ENCODE assay signal across 19 cellular contexts in genomic region chr5:78286288-78286687, GRCh38. TPM values are rescaled to one million over a fixed set of nuclear protein-coding genes. Genes with fewer than 3 reads are reported as not detected.
DNase-seq lines count a peak whose midpoint lies in the region; ATAC-seq and TF ChIP-seq lines count a peak whose summit lies in the region.
"Had no signal": no experiment of that assay in that cellular context is flagged by ENCODE, and none has a peak within 500 bp of the region (broad histone marks: within the 10 kb centered on the region; RNA-seq: fewer than 3 reads in every experiment).

No MANE protein-coding gene starts in this region.

- H3K27me3 Mint-ChIP-seq in activated naive CD8-positive, alpha-beta T cell treated with anti-CD3 and anti-CD28 coated beads, Interleukin-2, amount 10 ng/mL, durations not matched to agents 7 days and 5 days: no peaks in the 10 kb centered on the region
- H3K27me3 Mint-ChIP-seq in activated naive CD8-positive, alpha-beta T cell treated with anti-CD3 and anti-CD28 coated beads for 36 hours: no peaks in the 10 kb centered on the region
- H3K27me3 Mint-ChIP-seq: CD4-positive, alpha-beta T cell had no signal

- no peaks in the 10 kb centered on the region for H3K27me3 ChIP-seq in testis
- H3K27me3 ChIP-seq: BE2C had no signal

- 42 to 91% methylated on average over 1 of the region's 1 CpG for WGBS in testis, 2 donors

- H3K27ac ChIP-seq in testis: no peak overlapping the region

- peaks cover 29% of the 10 kb centered on the region for H3K4me1 Mint-ChIP-seq in activated naive CD8-positive, alpha-beta T cell treated with anti-CD3 and anti-CD28 coated beads, Interleukin-2, amount 10 ng/mL, durations not matched to agents 7 days and 5 days
- peaks cover 46% of the 10 kb centered on the region for H3K4me1 Mint-ChIP-seq in activated naive CD8-positive, alpha-beta T cell treated with anti-CD3 and anti-CD28 coated beads for 36 hours

- peak overlapping the region; percentile 50 for H3K27ac Mint-ChIP-seq in activated naive CD8-positive, alpha-beta T cell treated with anti-CD3 and anti-CD28 coated beads, Interleukin-2, amount 10 ng/mL, durations not matched to agents 7 days and 5 days
- H3K27ac Mint-ChIP-seq in activated naive CD8-positive, alpha-beta T cell treated with anti-CD3 and anti-CD28 coated beads for 36 hours: no peak overlapping the region
- H3K27ac Mint-ChIP-seq: CD4-positive, alpha-beta T cell had no signal

- peak overlapping the region; percentile 33 for H3K4me3 Mint-ChIP-seq in activated naive CD8-positive, alpha-beta T cell treated with anti-CD3 and anti-CD28 coated beads, Interleukin-2, amount 10 ng/mL, durations not matched to agents 7 days and 5 days
- H3K4me3 Mint-ChIP-seq in activated naive CD8-positive, alpha-beta T cell treated with anti-CD3 and anti-CD28 coated beads for 36 hours: no peak overlapping the region
- H3K4me3 Mint-ChIP-seq: CD4-positive, alpha-beta T cell had no signal

- H3K9me3 Mint-ChIP-seq in activated naive CD8-positive, alpha-beta T cell treated with anti-CD3 and anti-CD28 coated beads, Interleukin-2, amount 10 ng/mL, durations not matched to agents 7 days and 5 days: no peaks in the 10 kb centered on the region
- H3K9me3 Mint-ChIP-seq in activated naive CD8-positive, alpha-beta T cell treated with anti-CD3 and anti-CD28 coated beads for 36 hours: peaks cover 3% of the 10 kb centered on the region
- H3K9me3 Mint-ChIP-seq: CD4-positive, alpha-beta T cell had no signal

- H3K4me1 ChIP-seq in testis: peaks cover 6% of the 10 kb centered on the region
- H3K4me1 ChIP-seq: Caco-2 had no signal

- intact Hi-C loops in testis (cut with DNase I; ENCODE audit: low total_unique reads): no loop called here

- no peak for TF ChIP-seq CTCF in epithelial cell of esophagus (IDR thresholded peaks at IDR 0.05; ENCODE audit: insufficient read depth, low read depth, low read length, missing control alignments)
- TF ChIP-seq CTCF in testis (IDR thresholded peaks at IDR 0.05): no peak

- no peaks in the 10 kb centered on the region for H3K9me3 ChIP-seq in testis
- H3K9me3 ChIP-seq: BE2C, Caco-2, HAP-1 had no signal

- ATAC-seq in activated naive CD8-positive, alpha-beta T cell treated with anti-CD3 and anti-CD28 coated beads, Interleukin-2, amount 10 ng/mL, durations not matched to agents 7 days and 5 days (ENCODE audit: low read depth): peak; percentile 78
- no peak for ATAC-seq in GM18505 (IDR thresholded peaks at IDR 0.05; ENCODE audit: unreplicated experiment)
- ATAC-seq: Right ventricle myocardium inferior had no signal

- no peak for DNase-seq in activated naive CD8-positive, alpha-beta T cell treated with anti-CD3 and anti-CD28 coated beads, Interleukin-2, amount 10 ng/mL, durations not matched to agents 7 days and 5 days
- no peak for DNase-seq in activated naive CD8-positive, alpha-beta T cell treated with anti-CD3 and anti-CD28 coated beads for 36 hours
- peak; percentile 12 for DNase-seq in UCSD-AML1 (lab: John Stamatoyannopoulos, UW; ENCODE audit: unreplicated experiment)
- DNase-seq in epithelial cell of esophagus (ENCODE audit: low read depth): peak; percentile 35
- no peak for DNase-seq in hypothalamus (lab: John Stamatoyannopoulos, UW)
- no peak for DNase-seq in testis
- DNase-seq in GOT3 (lab: John Stamatoyannopoulos, UW): no peak
- DNase-seq: BE2C; Caco-2; CD4-positive, alpha-beta T cell; NCI-H1092 treated with DMSO at 0.1 percent for 48 hours; NCI-H146; NCI-H2029 treated with DMSO at 0.1 percent for 48 hours; NCI-H2171; NCI-H446 treated with DMSO at 0.1 percent for 48 hours; NCI-H69 had no signal

- POLR2A ChIA-PET in activated naive CD8-positive, alpha-beta T cell treated with anti-CD3 and anti-CD28 coated beads, Interleukin-2, amount 10 ng/mL, durations not matched to agents 7 days and 5 days (lab: Charles Lee): interaction anchor here (1.9 kb wide), 1 partner anchor 9 kb away, joined by 8 read pairs; the partner anchor contains the start of gene AP3B1

- H3K4me3 ChIP-seq in epithelial cell of esophagus (ENCODE audit: low read length) (no peak overlapping the region), testis (no peak overlapping the region)
- H3K4me3 ChIP-seq: HAP-1 had no signal

- TF ChIP-seq POLR2A in testis (IDR thresholded peaks at IDR 0.05) (no peak), GM18505 (IDR thresholded peaks at IDR 0.05; ENCODE audit: borderline replicate concordance, extremely low read depth, insufficient read depth, insufficient read length) (no peak)

- H3K36me3 Mint-ChIP-seq in activated naive CD8-positive, alpha-beta T cell treated with anti-CD3 and anti-CD28 coated beads, Interleukin-2, amount 10 ng/mL, durations not matched to agents 7 days and 5 days: peaks cover 25% of the 10 kb centered on the region
- H3K36me3 Mint-ChIP-seq in activated naive CD8-positive, alpha-beta T cell treated with anti-CD3 and anti-CD28 coated beads for 36 hours: peaks cover 22% of the 10 kb centered on the region

- H3K36me3 ChIP-seq in testis (ENCODE audit: low read depth, missing control alignments): no peaks in the 10 kb centered on the region
- H3K36me3 ChIP-seq: BE2C, HAP-1 had no signal

RNA-seq across cellular contexts. Expression of gene AP3B1, which starts 8.2 kb away (rescaled TPM):
- 10 to 100 TPM; 39.0 to 41.4 TPM for total RNA-seq in activated naive CD8-positive, alpha-beta T cell treated with anti-CD3 and anti-CD28 coated beads, Interleukin-2, amount 10 ng/mL, durations not matched to agents 7 days and 5 days
- 10 to 100 TPM; 36.6 to 36.7 TPM for total RNA-seq in activated naive CD8-positive, alpha-beta T cell treated with anti-CD3 and anti-CD28 coated beads for 36 hours
- total RNA-seq in testis: 10 to 100 TPM; 74.0 to 77.3 TPM
- polyA plus RNA-seq in testis (ENCODE audit: insufficient read depth, low read depth, low replicate concordance): 32.0 TPM

Comparison
In these comparisons a context has a peak if more than half of its experiments do, and no peak if none do; other contexts are left out.
1. DNase-seq: peak in UCSD-AML1 (single experiment) and epithelial cell of esophagus (single experiment); none in activated naive CD8-positive, alpha-beta T cell treated with anti-CD3 and anti-CD28 coated beads, Interleukin-2, amount 10 ng/mL, durations not matched to agents 7 days and 5 days (single experiment), activated naive CD8-positive, alpha-beta T cell treated with anti-CD3 and anti-CD28 coated beads for 36 hours (single experiment), hypothalamus (0 of 51), testis (single experiment) and GOT3 (single experiment).